ENCODE assay signal across 27 cellular contexts in genomic region chr5:101689306-101689705, GRCh38.
"Had no signal": no experiment of that assay in that cellular context is flagged by ENCODE, and none has a peak within 500 bp of the region (broad histone marks: within the 10 kb centered on the region; RNA-seq: fewer than 3 reads in every experiment).

No MANE protein-coding gene starts in this region.

- H3K27ac Mint-ChIP-seq: stimulated activated effector memory CD8-positive, alpha-beta T cell treated with anti-CD3 and anti-CD28 coated beads, Interleukin-12 subunit alpha, Interleukin-12 subunit beta, amount 100 ng/mL, for 72 hours; stimulated activated memory B cell treated with anti-CD40 and anti-IgM and Interleukin-4, amounts not matched to agents 10 μg/mL and 1 μg/mL and 100 μg/mL, for 72 hours; stimulated activated naive B cell treated with anti-CD40 and anti-IgM and Interleukin-4, amounts not matched to agents 10 μg/mL and 1 μg/mL and 100 μg/mL, for 72 hours; stimulated activated naive CD8-positive, alpha-beta T cell treated with anti-CD3 and anti-CD28 coated beads, Interleukin-15, amount 100 ng/mL, for 72 hours; stimulated activated naive CD8-positive, alpha-beta T cell treated with anti-CD3 and anti-CD28 coated beads, Interleukin-15, Interleukin-2, amounts not matched to agents 100 ng/mL and 50 ng/mL, for 24 hours; type B pancreatic cell had no signal

- H3K27me3 Mint-ChIP-seq: stimulated activated memory B cell treated with anti-CD40 and anti-IgM and Interleukin-4, amounts not matched to agents 10 μg/mL and 1 μg/mL and 100 μg/mL, for 72 hours; stimulated activated naive B cell treated with anti-CD40 and anti-IgM and Interleukin-4, amounts not matched to agents 10 μg/mL and 1 μg/mL and 100 μg/mL, for 72 hours; stimulated activated naive CD8-positive, alpha-beta T cell treated with anti-CD3 and anti-CD28 coated beads, Interleukin-15, amount 100 ng/mL, for 72 hours; stimulated activated naive CD8-positive, alpha-beta T cell treated with anti-CD3 and anti-CD28 coated beads, Interleukin-15, Interleukin-2, amounts not matched to agents 100 ng/mL and 50 ng/mL, for 24 hours; type B pancreatic cell had no signal

- H3K36me3 ChIP-seq: stomach, suprapubic skin, thoracic aorta, thyroid gland, tibial artery, tibial nerve, transverse colon, upper lobe of left lung, upper lobe of right lung, uterus, vagina had no signal

- H3K27ac ChIP-seq: stomach, suprapubic skin, testis, thoracic aorta, thyroid gland, tibial artery, tibial nerve, transverse colon, upper lobe of left lung, upper lobe of right lung, uterus, vagina had no signal

- H3K4me1 ChIP-seq: stomach, suprapubic skin, testis, thyroid gland, tibial artery, tibial nerve, transverse colon, upper lobe of left lung, upper lobe of right lung, uterus, vagina had no signal

- H3K27me3 ChIP-seq: stomach, suprapubic skin, testis, thyroid gland, tibial artery, tibial nerve, transverse colon, upper lobe of left lung, upper lobe of right lung, uterus, vagina had no signal

- H3K4me3 ChIP-seq: stomach, suprapubic skin, testis, thoracic aorta, thyroid gland, tibial artery, tibial nerve, transverse colon, upper lobe of left lung, upper lobe of right lung, uterus, vagina had no signal

- H3K9me3 Mint-ChIP-seq: stimulated activated effector memory CD8-positive, alpha-beta T cell treated with anti-CD3 and anti-CD28 coated beads, Interleukin-12 subunit alpha, Interleukin-12 subunit beta, amount 100 ng/mL, for 72 hours; stimulated activated memory B cell treated with anti-CD40 and anti-IgM and Interleukin-4, amounts not matched to agents 10 μg/mL and 1 μg/mL and 100 μg/mL, for 72 hours; stimulated activated naive B cell treated with anti-CD40 and anti-IgM and Interleukin-4, amounts not matched to agents 10 μg/mL and 1 μg/mL and 100 μg/mL, for 72 hours; stimulated activated naive CD8-positive, alpha-beta T cell treated with anti-CD3 and anti-CD28 coated beads, Interleukin-15, amount 100 ng/mL, for 72 hours; stimulated activated naive CD8-positive, alpha-beta T cell treated with anti-CD3 and anti-CD28 coated beads, Interleukin-15, Interleukin-2, amounts not matched to agents 100 ng/mL and 50 ng/mL, for 24 hours; type B pancreatic cell had no signal

- H3K9me3 ChIP-seq: stomach, suprapubic skin, testis, thoracic aorta, thyroid gland, tibial artery, tibial nerve, transverse colon, upper lobe of left lung, upper lobe of right lung, uterus, vagina had no signal

- H3K4me1 Mint-ChIP-seq: stimulated activated effector memory CD8-positive, alpha-beta T cell treated with anti-CD3 and anti-CD28 coated beads, Interleukin-12 subunit alpha, Interleukin-12 subunit beta, amount 100 ng/mL, for 72 hours; stimulated activated memory B cell treated with anti-CD40 and anti-IgM and Interleukin-4, amounts not matched to agents 10 μg/mL and 1 μg/mL and 100 μg/mL, for 72 hours; stimulated activated naive B cell treated with anti-CD40 and anti-IgM and Interleukin-4, amounts not matched to agents 10 μg/mL and 1 μg/mL and 100 μg/mL, for 72 hours; stimulated activated naive CD8-positive, alpha-beta T cell treated with anti-CD3 and anti-CD28 coated beads, Interleukin-15, amount 100 ng/mL, for 72 hours had no signal

- DNase-seq: stimulated activated CD4-positive, alpha-beta T cell treated with anti-CD3 and anti-CD28 coated beads, Interleukin-2, amount 100 ng/mL, for 48 hours; stimulated activated CD4-positive, alpha-beta T cell treated with anti-CD3 and anti-CD28 coated beads, Interleukin-4, amount 100 ng/mL, for 1 hour; stimulated activated CD4-positive, alpha-beta T cell treated with anti-CD3 and anti-CD28 coated beads, Interleukin-4, amount 100 ng/mL, for 24 hours; stimulated activated CD4-positive, alpha-beta T cell treated with anti-CD3 and anti-CD28 coated beads, Interleukin-4, amount 100 ng/mL, for 4 hours; stimulated activated CD8-positive, alpha-beta memory T cell treated with anti-CD3 and anti-CD28 coated beads, Interleukin-4, amount 100 ng/mL, for 48 hours; stimulated activated naive B cell treated with anti-CD40 and anti-IgM and Interleukin-4, amounts not matched to agents 10 μg/mL and 1 μg/mL and 100 μg/mL, for 72 hours; stimulated activated naive CD4-positive, alpha-beta T cell; stimulated activated naive CD4-positive, alpha-beta T cell treated with Interleukin-2 at 50 U/mL for 16 hours; stimulated activated naive CD8-positive, alpha-beta T cell treated with anti-CD3 and anti-CD28 coated beads, Interleukin-15, amount 100 ng/mL, for 72 hours; stimulated activated naive CD8-positive, alpha-beta T cell treated with anti-CD3 and anti-CD28 coated beads, Interleukin-15, Interleukin-2, amounts not matched to agents 100 U/mL and 50 U/mL, for 24 hours; stomach; substantia nigra; testis; thyroid gland; tibial artery; transverse colon; upper lobe of left lung; upper lobe of right lung; uterus had no signal

- H3K4me3 Mint-ChIP-seq: stimulated activated effector memory CD8-positive, alpha-beta T cell treated with anti-CD3 and anti-CD28 coated beads, Interleukin-12 subunit alpha, Interleukin-12 subunit beta, amount 100 ng/mL, for 72 hours; stimulated activated memory B cell treated with anti-CD40 and anti-IgM and Interleukin-4, amounts not matched to agents 10 μg/mL and 1 μg/mL and 100 μg/mL, for 72 hours; stimulated activated naive B cell treated with anti-CD40 and anti-IgM and Interleukin-4, amounts not matched to agents 10 μg/mL and 1 μg/mL and 100 μg/mL, for 72 hours; stimulated activated naive CD8-positive, alpha-beta T cell treated with anti-CD3 and anti-CD28 coated beads, Interleukin-15, amount 100 ng/mL, for 72 hours; stimulated activated naive CD8-positive, alpha-beta T cell treated with anti-CD3 and anti-CD28 coated beads, Interleukin-15, Interleukin-2, amounts not matched to agents 100 ng/mL and 50 ng/mL, for 24 hours; type B pancreatic cell had no signal

- ATAC-seq: stimulated activated effector memory CD8-positive, alpha-beta T cell treated with anti-CD3 and anti-CD28 coated beads, Interleukin-12 subunit alpha, Interleukin-12 subunit beta, amount 100 ng/mL, for 72 hours; stimulated activated memory B cell treated with anti-CD40 and anti-IgM and Interleukin-4, amounts not matched to agents 10 μg/mL and 1 μg/mL and 100 μg/mL, for 72 hours; stimulated activated naive B cell treated with anti-CD40 and anti-IgM and Interleukin-4, amounts not matched to agents 10 μg/mL and 1 μg/mL and 100 μg/mL, for 72 hours; stimulated activated naive CD8-positive, alpha-beta T cell treated with anti-CD3 and anti-CD28 coated beads, Interleukin-15, amount 100 ng/mL, for 72 hours; stimulated activated naive CD8-positive, alpha-beta T cell treated with anti-CD3 and anti-CD28 coated beads, Interleukin-15, Interleukin-2, amounts not matched to agents 100 U/mL and 50 U/mL, for 24 hours; upper lobe of right lung had no signal

- H3K36me3 Mint-ChIP-seq: stimulated activated effector memory CD8-positive, alpha-beta T cell treated with anti-CD3 and anti-CD28 coated beads, Interleukin-12 subunit alpha, Interleukin-12 subunit beta, amount 100 ng/mL, for 72 hours; stimulated activated memory B cell treated with anti-CD40 and anti-IgM and Interleukin-4, amounts not matched to agents 10 μg/mL and 1 μg/mL and 100 μg/mL, for 72 hours; stimulated activated naive B cell treated with anti-CD40 and anti-IgM and Interleukin-4, amounts not matched to agents 10 μg/mL and 1 μg/mL and 100 μg/mL, for 72 hours; type B pancreatic cell had no signal
